1 cellular context compared by ENCODE assay signal in the genomic region with DNA sequence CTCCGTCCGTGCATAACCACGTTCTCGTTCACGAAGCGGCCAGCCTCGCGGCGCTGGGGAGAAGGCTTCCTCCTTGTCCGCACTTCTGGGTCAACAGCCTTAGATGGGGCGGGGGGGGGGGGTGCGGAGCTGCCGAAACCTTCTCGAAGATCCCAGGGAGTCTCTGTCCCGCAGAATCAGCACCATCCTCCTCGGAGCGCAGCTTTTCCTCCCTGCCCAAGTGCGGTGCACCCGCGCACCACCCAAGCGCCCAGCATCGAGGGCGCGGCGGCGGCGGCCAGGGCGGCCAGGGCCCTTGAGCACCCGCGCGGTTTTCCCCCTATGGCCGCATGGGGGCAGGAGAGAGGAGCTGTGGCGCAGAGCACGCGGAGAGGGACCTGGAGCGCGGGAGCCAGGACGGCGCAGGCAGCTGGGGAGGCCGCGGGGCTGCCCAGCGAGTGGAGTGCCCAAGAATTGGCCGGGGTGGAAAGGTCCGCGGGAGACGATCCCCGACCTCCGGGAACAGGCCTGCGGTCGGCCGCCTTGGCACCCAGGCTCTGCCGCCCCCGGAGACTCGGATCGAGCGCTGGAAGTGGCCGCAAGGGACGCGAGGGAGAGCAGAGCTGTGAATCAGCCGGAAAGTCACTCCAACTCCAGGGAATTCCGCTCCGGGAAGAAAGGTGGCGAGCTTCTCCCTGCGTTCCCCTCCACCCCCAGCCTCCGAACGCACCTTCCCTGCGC.
A peak's percentile ranks its signal among the peaks of the same experiment; 100 is the strongest.
TF ChIP-seq lines count a peak whose summit lies in the region.

No MANE protein-coding gene starts in this region.

TF ChIP-seq in HepG2, 621 proteins besides CTCF, POLR2A, EP300 and RAD21 (continued from another document and continues in another):
- TF ChIP-seq ZNF468 (CRISPR knock-in tag; IDR thresholded peaks at IDR 0.05) (0 out of 2 replicates have a peak, but pooled peaks have one; percentile 30), ZNF747 (CRISPR knock-in tag; IDR thresholded peaks at IDR 0.05; ENCODE audit: borderline replicate concordance) (peak; percentile 85), ZNF737 (CRISPR knock-in tag; IDR thresholded peaks at IDR 0.05; ENCODE audit: borderline replicate concordance) (no peak), CAMTA2 (CRISPR knock-in tag; IDR thresholded peaks at IDR 0.05; ENCODE audit: borderline replicate concordance) (no peak), SP5 (CRISPR knock-in tag; IDR thresholded peaks at IDR 0.05; ENCODE audit: borderline replicate concordance, low read depth) (no peak), HOXA9 (CRISPR knock-in tag; IDR thresholded peaks at IDR 0.05; ENCODE audit: borderline replicate concordance) (no peak), KMT2B (CRISPR knock-in tag; IDR thresholded peaks at IDR 0.05) (0 out of 2 replicates have a peak, but pooled peaks have one; percentile 41), ZNF30 (CRISPR knock-in tag; IDR thresholded peaks at IDR 0.05) (0 out of 2 replicates have a peak, but pooled peaks have one; percentile 36), SALL2 (CRISPR knock-in tag; IDR thresholded peaks at IDR 0.05) (peak; percentile 69), ZNF496 (CRISPR knock-in tag; IDR thresholded peaks at IDR 0.05; ENCODE audit: insufficient replicate concordance) (no peak), REL (CRISPR knock-in tag; conservative IDR thresholded peaks at IDR 0.05) (0 out of 2 replicates have a peak, but pooled peaks have one; percentile 54), RBAK (CRISPR knock-in tag; IDR thresholded peaks at IDR 0.05) (no peak), SRSF9 (IDR thresholded peaks at IDR 0.05; ENCODE audit: borderline replicate concordance, insufficient read depth, low read depth, low read length, poor library complexity, severe bottlenecking) (no peak), MIER2 (CRISPR knock-in tag; IDR thresholded peaks at IDR 0.05) (peak; percentile 57; the same call in 1 of the 2 replicates), ZNF207 (IDR thresholded peaks at IDR 0.05; ENCODE audit: borderline replicate concordance) (no peak), MYNN (CRISPR knock-in tag; IDR thresholded peaks at IDR 0.05; ENCODE audit: low read depth) (0 out of 2 replicates have a peak, but pooled peaks have one; percentile 76), ZSCAN31 (CRISPR knock-in tag; IDR thresholded peaks at IDR 0.05; ENCODE audit: low read depth) (peak; percentile 82), MTF1 (CRISPR knock-in tag; IDR thresholded peaks at IDR 0.05) (no peak), NKX3-1 (CRISPR knock-in tag; IDR thresholded peaks at IDR 0.05) (no peak), ZFP90 (CRISPR knock-in tag; IDR thresholded peaks at IDR 0.05; ENCODE audit: borderline replicate concordance) (peak; percentile 65; the same call in 1 of the 2 replicates), ZBTB8A (CRISPR knock-in tag; IDR thresholded peaks at IDR 0.05; ENCODE audit: borderline replicate concordance, low read depth) (no peak), SRY (CRISPR knock-in tag; IDR thresholded peaks at IDR 0.05) (peak; percentile 89), ZNF383 (CRISPR knock-in tag; IDR thresholded peaks at IDR 0.05; ENCODE audit: borderline replicate concordance) (no peak), ZNF674 (CRISPR knock-in tag; IDR thresholded peaks at IDR 0.05; ENCODE audit: low read depth) (no peak; the same call in 1 of the 2 replicates), PAWR (CRISPR knock-in tag; IDR thresholded peaks at IDR 0.05; ENCODE audit: borderline replicate concordance) (0 out of 2 replicates have a peak, but pooled peaks have one; percentile 54), ZNF17 (CRISPR knock-in tag; IDR thresholded peaks at IDR 0.05) (no peak), SRF (IDR thresholded peaks at IDR 0.05; ENCODE audit: low read depth, low read length) (no peak), RARA (CRISPR knock-in tag; IDR thresholded peaks at IDR 0.05) (no peak), ZFX (CRISPR knock-in tag; IDR thresholded peaks at IDR 0.05; ENCODE audit: low read depth) (peak; percentile 73), ZNF619 (CRISPR knock-in tag; IDR thresholded peaks at IDR 0.05) (peak; percentile 77; the same call in 1 of the 2 replicates), RXRB (CRISPR knock-in tag; IDR thresholded peaks at IDR 0.05; ENCODE audit: borderline replicate concordance) (peak; percentile 33; the same call in 1 of the 2 replicates), FOXP1 (IDR thresholded peaks at IDR 0.05) (no peak), FOXP1 (CRISPR knock-in tag; IDR thresholded peaks at IDR 0.05) (no peak), ZSCAN12 (CRISPR knock-in tag; IDR thresholded peaks at IDR 0.05) (peak; percentile 73; the same call in 1 of the 2 replicates), NBN (conservative IDR thresholded peaks at IDR 0.05) (no peak), ZNF10 (CRISPR knock-in tag; IDR thresholded peaks at IDR 0.05; ENCODE audit: borderline replicate concordance, low read depth) (no peak)
- TF ChIP-seq, protein P1, sequence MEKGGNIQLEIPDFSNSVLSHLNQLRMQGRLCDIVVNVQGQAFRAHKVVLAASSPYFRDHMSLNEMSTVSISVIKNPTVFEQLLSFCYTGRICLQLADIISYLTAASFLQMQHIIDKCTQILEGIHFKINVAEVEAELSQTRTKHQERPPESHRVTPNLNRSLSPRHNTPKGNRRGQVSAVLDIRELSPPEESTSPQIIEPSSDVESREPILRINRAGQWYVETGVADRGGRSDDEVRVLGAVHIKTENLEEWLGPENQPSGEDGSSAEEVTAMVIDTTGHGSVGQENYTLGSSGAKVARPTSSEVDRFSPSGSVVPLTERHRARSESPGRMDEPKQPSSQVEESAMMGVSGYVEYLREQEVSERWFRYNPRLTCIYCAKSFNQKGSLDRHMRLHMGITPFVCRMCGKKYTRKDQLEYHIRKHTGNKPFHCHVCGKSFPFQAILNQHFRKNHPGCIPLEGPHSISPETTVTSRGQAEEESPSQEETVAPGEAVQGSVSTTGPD (CRISPR knock-in tag; IDR thresholded peaks at IDR 0.05): no peak
- TF ChIP-seq, protein P2, sequence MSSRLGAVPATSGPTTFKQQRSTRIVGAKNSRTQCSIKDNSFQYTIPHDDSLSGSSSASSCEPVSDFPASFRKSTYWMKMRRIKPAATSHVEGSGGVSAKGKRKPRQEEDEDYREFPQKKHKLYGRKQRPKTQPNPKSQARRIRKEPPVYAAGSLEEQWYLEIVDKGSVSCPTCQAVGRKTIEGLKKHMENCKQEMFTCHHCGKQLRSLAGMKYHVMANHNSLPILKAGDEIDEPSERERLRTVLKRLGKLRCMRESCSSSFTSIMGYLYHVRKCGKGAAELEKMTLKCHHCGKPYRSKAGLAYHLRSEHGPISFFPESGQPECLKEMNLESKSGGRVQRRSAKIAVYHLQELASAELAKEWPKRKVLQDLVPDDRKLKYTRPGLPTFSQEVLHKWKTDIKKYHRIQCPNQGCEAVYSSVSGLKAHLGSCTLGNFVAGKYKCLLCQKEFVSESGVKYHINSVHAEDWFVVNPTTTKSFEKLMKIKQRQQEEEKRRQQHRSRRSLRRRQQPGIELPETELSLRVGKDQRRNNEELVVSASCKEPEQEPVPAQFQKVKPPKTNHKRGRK (CRISPR knock-in tag; IDR thresholded peaks at IDR 0.05): no peak
- TF ChIP-seq, protein P3, sequence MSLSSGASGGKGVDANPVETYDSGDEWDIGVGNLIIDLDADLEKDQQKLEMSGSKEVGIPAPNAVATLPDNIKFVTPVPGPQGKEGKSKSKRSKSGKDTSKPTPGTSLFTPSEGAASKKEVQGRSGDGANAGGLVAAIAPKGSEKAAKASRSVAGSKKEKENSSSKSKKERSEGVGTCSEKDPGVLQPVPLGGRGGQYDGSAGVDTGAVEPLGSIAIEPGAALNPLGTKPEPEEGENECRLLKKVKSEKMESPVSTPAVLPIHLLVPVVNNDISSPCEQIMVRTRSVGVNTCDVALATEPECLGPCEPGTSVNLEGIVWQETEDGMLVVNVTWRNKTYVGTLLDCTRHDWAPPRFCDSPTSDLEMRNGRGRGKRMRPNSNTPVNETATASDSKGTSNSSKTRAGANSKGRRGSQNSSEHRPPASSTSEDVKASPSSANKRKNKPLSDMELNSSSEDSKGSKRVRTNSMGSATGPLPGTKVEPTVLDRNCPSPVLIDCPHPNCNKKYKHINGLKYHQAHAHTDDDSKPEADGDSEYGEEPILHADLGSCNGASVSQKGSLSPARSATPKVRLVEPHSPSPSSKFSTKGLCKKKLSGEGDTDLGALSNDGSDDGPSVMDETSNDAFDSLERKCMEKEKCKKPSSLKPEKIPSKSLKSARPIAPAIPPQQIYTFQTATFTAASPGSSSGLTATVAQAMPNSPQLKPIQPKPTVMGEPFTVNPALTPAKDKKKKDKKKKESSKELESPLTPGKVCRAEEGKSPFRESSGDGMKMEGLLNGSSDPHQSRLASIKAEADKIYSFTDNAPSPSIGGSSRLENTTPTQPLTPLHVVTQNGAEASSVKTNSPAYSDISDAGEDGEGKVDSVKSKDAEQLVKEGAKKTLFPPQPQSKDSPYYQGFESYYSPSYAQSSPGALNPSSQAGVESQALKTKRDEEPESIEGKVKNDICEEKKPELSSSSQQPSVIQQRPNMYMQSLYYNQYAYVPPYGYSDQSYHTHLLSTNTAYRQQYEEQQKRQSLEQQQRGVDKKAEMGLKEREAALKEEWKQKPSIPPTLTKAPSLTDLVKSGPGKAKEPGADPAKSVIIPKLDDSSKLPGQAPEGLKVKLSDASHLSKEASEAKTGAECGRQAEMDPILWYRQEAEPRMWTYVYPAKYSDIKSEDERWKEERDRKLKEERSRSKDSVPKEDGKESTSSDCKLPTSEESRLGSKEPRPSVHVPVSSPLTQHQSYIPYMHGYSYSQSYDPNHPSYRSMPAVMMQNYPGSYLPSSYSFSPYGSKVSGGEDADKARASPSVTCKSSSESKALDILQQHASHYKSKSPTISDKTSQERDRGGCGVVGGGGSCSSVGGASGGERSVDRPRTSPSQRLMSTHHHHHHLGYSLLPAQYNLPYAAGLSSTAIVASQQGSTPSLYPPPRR (CRISPR knock-in tag; IDR thresholded peaks at IDR 0.05; ENCODE audit: borderline replicate concordance): 0 out of 2 replicates have a peak, but pooled peaks have one; percentile 37
- TF ChIP-seq, protein P4, sequence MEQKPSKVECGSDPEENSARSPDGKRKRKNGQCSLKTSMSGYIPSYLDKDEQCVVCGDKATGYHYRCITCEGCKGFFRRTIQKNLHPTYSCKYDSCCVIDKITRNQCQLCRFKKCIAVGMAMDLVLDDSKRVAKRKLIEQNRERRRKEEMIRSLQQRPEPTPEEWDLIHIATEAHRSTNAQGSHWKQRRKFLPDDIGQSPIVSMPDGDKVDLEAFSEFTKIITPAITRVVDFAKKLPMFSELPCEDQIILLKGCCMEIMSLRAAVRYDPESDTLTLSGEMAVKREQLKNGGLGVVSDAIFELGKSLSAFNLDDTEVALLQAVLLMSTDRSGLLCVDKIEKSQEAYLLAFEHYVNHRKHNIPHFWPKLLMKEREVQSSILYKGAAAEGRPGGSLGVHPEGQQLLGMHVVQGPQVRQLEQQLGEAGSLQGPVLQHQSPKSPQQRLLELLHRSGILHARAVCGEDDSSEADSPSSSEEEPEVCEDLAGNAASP (CRISPR knock-in tag; IDR thresholded peaks at IDR 0.05; ENCODE audit: borderline replicate concordance): peak; percentile 67
- TF ChIP-seq, protein P5, sequence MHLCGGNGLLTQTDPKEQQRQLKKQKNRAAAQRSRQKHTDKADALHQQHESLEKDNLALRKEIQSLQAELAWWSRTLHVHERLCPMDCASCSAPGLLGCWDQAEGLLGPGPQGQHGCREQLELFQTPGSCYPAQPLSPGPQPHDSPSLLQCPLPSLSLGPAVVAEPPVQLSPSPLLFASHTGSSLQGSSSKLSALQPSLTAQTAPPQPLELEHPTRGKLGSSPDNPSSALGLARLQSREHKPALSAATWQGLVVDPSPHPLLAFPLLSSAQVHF (CRISPR knock-in tag; IDR thresholded peaks at IDR 0.05): peak; percentile 73; the same call in 1 of the 2 replicates
- TF ChIP-seq, protein P6, sequence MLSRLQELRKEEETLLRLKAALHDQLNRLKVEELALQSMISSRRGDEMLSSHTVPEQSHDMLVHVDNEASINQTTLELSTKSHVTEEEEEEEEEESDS (CRISPR knock-in tag; IDR thresholded peaks at IDR 0.05; ENCODE audit: borderline replicate concordance): no peak
- TF ChIP-seq, protein P7, sequence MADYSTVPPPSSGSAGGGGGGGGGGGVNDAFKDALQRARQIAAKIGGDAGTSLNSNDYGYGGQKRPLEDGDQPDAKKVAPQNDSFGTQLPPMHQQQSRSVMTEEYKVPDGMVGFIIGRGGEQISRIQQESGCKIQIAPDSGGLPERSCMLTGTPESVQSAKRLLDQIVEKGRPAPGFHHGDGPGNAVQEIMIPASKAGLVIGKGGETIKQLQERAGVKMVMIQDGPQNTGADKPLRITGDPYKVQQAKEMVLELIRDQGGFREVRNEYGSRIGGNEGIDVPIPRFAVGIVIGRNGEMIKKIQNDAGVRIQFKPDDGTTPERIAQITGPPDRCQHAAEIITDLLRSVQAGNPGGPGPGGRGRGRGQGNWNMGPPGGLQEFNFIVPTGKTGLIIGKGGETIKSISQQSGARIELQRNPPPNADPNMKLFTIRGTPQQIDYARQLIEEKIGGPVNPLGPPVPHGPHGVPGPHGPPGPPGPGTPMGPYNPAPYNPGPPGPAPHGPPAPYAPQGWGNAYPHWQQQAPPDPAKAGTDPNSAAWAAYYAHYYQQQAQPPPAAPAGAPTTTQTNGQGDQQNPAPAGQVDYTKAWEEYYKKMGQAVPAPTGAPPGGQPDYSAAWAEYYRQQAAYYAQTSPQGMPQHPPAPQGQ (CRISPR knock-in tag; IDR thresholded peaks at IDR 0.05; ENCODE audit: borderline replicate concordance): no peak
- TF ChIP-seq, protein P8, sequence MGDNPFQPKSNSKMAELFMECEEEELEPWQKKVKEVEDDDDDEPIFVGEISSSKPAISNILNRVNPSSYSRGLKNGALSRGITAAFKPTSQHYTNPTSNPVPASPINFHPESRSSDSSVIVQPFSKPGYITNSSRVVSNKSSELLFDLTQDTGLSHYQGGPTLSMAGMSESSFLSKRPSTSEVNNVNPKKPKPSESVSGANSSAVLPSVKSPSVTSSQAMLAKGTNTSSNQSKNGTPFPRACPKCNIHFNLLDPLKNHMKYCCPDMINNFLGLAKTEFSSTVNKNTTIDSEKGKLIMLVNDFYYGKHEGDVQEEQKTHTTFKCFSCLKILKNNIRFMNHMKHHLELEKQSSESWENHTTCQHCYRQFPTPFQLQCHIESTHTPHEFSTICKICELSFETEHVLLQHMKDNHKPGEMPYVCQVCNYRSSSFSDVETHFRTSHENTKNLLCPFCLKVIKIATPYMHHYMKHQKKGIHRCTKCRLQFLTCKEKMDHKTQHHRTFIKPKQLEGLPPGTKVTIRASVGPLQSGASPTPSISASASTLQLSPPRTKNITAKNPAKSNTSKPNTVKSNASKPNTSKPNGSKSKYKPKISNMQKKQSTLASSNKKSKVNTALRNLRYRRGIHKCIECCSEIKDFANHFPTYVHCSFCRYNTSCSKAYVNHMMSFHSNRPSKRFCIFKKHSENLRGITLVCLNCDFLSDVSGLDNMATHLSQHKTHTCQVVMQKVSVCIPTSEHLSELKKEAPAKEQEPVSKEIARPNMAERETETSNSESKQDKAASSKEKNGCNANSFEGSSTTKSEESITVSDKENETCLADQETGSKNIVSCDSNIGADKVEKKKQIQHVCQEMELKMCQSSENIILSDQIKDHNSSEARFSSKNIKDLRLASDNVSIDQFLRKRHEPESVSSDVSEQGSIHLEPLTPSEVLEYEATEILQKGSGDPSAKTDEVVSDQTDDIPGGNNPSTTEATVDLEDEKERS (CRISPR knock-in tag; IDR thresholded peaks at IDR 0.05): 0 out of 2 replicates have a peak, but pooled peaks have one; percentile 51
- TF ChIP-seq, protein P9, sequence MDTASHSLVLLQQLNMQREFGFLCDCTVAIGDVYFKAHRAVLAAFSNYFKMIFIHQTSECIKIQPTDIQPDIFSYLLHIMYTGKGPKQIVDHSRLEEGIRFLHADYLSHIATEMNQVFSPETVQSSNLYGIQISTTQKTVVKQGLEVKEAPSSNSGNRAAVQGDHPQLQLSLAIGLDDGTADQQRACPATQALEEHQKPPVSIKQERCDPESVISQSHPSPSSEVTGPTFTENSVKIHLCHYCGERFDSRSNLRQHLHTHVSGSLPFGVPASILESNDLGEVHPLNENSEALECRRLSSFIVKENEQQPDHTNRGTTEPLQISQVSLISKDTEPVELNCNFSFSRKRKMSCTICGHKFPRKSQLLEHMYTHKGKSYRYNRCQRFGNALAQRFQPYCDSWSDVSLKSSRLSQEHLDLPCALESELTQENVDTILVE (CRISPR knock-in tag; IDR thresholded peaks at IDR 0.05): 0 out of 2 replicates have a peak, but pooled peaks have one; percentile 57
